Comparison of ENCODE assay signal across 19 cellular contexts in the genomic region with DNA sequence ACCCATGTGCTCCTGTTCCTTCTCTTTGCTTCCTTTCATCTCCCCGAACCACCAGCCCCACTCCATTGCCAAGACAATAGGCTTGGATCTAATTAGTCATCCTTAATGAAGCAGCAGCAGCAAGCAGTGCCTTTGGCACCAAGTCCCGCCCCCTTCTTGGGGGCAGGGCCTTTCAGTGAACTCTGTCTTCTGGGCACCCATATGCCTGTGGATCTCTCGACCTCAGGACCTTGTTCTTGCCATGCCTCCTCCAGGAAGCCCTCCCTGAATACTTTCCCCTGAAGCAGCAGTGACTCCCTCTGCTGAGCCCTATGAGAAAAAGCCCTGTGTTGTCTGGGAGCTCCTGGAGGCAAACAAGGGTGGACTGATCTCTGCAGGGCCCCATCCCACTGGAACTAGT. TPM values are rescaled to one million over a fixed set of nuclear protein-coding genes. Genes with fewer than 3 reads are reported as not detected.
DNase-seq lines count a peak whose midpoint lies in the region; ATAC-seq, FAIRE-seq and TF ChIP-seq lines count a peak whose summit lies in the region.
"Had no signal": no experiment of that assay in that cellular context is flagged by ENCODE, and none has a peak within 500 bp of the region (broad histone marks: within the 10 kb centered on the region; RNA-seq: fewer than 3 reads in every experiment).

No MANE protein-coding gene starts in this region.

- no peak for ATAC-seq in HepG2
- ATAC-seq in right lobe of liver, result no peak
- ATAC-seq in HG02759 (IDR thresholded peaks at IDR 0.05; ENCODE audit: unreplicated experiment), result no peak
- no peak for ATAC-seq in GM19023 (IDR thresholded peaks at IDR 0.05; ENCODE audit: unreplicated experiment)
- ATAC-seq: GM23338 had no signal

- WGBS in HepG2 (ENCODE audit: low lambda C conversion rate), result 89% methylated on average over 3 of the region's 3 CpGs
- WGBS in right lobe of liver (ENCODE audit: insufficient coverage, low coverage, low lambda C conversion rate, missing lambda C conversion rate), result 58% methylated on average over 2 of the region's 3 CpGs

- CTCF ChIA-PET in HepG2 (lab: Yijun Ruan, JAX; ENCODE audit: low intra/inter-chr PET ratio, low total read pairs), result no interaction called here

- no peak overlapping the region for H2AFZ ChIP-seq in HepG2 (ENCODE audit: low read length)
- H2AFZ ChIP-seq: GM23338 had no signal

- TF ChIP-seq POLR2A in HepG2 (IDR thresholded peaks at IDR 0.05; ENCODE audit: insufficient read depth in 1 of 2, low read depth in 2 of 2, low read length in 2 of 2), result no peak
- no peak for TF ChIP-seq POLR2A in right lobe of liver (IDR thresholded peaks at IDR 0.05)

- no peak overlapping the region for H3K27ac ChIP-seq in HepG2 (ENCODE audit: extremely low read length, insufficient read depth, low read length)
- no peak overlapping the region for H3K27ac ChIP-seq in right lobe of liver

- DNase-seq in HepG2 (ENCODE audit: low spot score), result no peak
- DNase-seq in right lobe of liver, result no peak
- DNase-seq in RPMI7951 (ENCODE audit: low read depth), result peak; percentile 57
- peak; percentile 28 for DNase-seq in iPS-NIHi7 (ENCODE audit: extremely low spot score)
- DNase-seq in amniotic stem cell (lab: John Stamatoyannopoulos, UW), result no peak
- no peak for DNase-seq in GM10266 (ENCODE audit: extremely low spot score)
- DNase-seq: AML-193; Calu3; CD4-positive, CD25-positive, alpha-beta regulatory T cell; NCI-H1092; NCI-H2107; NCI-H345; NCI-H526 treated with DMSO at 0.1 percent for 48 hours; SHP77 treated with DMSO at 0.1 percent for 48 hours had no signal

- BruUV-seq in HepG2 (replicated peaks; lab: Mats Ljungman, UMichigan), result no TSS peak

- POLR2A ChIA-PET in HepG2 (lab: Yijun Ruan, JAX), result no interaction called here

- H3K9me3 ChIP-seq in HepG2 (ENCODE audit: low read length) (no peaks in the 10 kb centered on the region), right lobe of liver (no peaks in the 10 kb centered on the region)

- no peak overlapping the region for H3K4me2 ChIP-seq in HepG2 (ENCODE audit: low read depth, low read length)
- H3K4me2 ChIP-seq: GM23338 had no signal

- FAIRE-seq in HepG2 (lab: Jason Lieb, UNC), result no peak
- FAIRE-seq: G401.6, GM12892 had no signal

- no peak overlapping the region for H3K9ac ChIP-seq in HepG2 (ENCODE audit: insufficient read depth, low read depth, low read length)

- TF ChIP-seq CTCF in HepG2 (CRISPR knock-in tag; IDR thresholded peaks at IDR 0.05) (no peak), right lobe of liver (IDR thresholded peaks at IDR 0.05) (no peak), GM10266 (IDR thresholded peaks at IDR 0.05; ENCODE audit: control insufficient read depth, insufficient read depth, low read depth, missing control alignments) (no peak)

- H3K79me2 ChIP-seq in HepG2 (ENCODE audit: insufficient read depth, low read length), result peaks cover 14% of the 10 kb centered on the region

- intact Hi-C loops in HepG2 (cut with micrococcal nuclease; ENCODE audit: unreplicated experiment), result no loop called here
- intact Hi-C loops in right lobe of liver (cut with DNase I), result no loop called here

- H3K4me1 ChIP-seq in HepG2 (ENCODE audit: insufficient read depth, low read length) (peaks cover 11% of the 10 kb centered on the region), right lobe of liver (peaks cover 0 to 11% (median 0%) of the 10 kb centered on the region in 4 donors)

- peaks cover 6 to 38% of the 10 kb centered on the region in 2 experiments; a peak in 4 of 5 replicates for H3K36me3 ChIP-seq in HepG2 (replicated peaks in 1 of 2; ENCODE audit: control insufficient read depth in 1 of 2, insufficient read depth in 2 of 2, low read length in 2 of 2)
- no peaks in the 10 kb centered on the region for H3K36me3 ChIP-seq in right lobe of liver

- TF ChIP-seq EP300 in HepG2 (IDR thresholded peaks at IDR 0.05; ENCODE audit: low read depth in 2 of 2, low read length in 2 of 2) (no peak), HepG2 (CRISPR knock-in tag; IDR thresholded peaks at IDR 0.05; ENCODE audit: borderline replicate concordance) (no peak)

- no peak overlapping the region for H3K4me3 ChIP-seq in HepG2 (replicated peaks in 1 of 3; ENCODE audit: insufficient read depth in 1 of 3, low read depth in 2 of 3, low read length in 3 of 3)
- no peak overlapping the region for H3K4me3 ChIP-seq in right lobe of liver
- H3K4me3 ChIP-seq: GM23338 had no signal

- H3K27me3 ChIP-seq in HepG2 (ENCODE audit: control insufficient read depth in 1 of 2, insufficient read depth in 2 of 2, low read length in 2 of 2) (no peaks in the 10 kb centered on the region), right lobe of liver (no peaks in the 10 kb centered on the region)

- TF ChIP-seq RAD21 in HepG2 (CRISPR knock-in tag; IDR thresholded peaks at IDR 0.05), result no peak

- H4K20me1 ChIP-seq in HepG2 (ENCODE audit: insufficient read depth, low read length), result peaks cover 17% of the 10 kb centered on the region

- in situ Hi-C loops in HepG2 (cut with HindIII; ENCODE audit: extremely low pct_ligation_motif_present, low pct_unique_long_range_greater_than_20kb), result loop anchor here (5.0 kb wide), 1 partner anchor 33 kb away; a partner anchor contains a TSS

TF ChIP-seq in HepG2, 621 proteins besides CTCF, POLR2A, EP300 and RAD21:
- no peak for TF ChIP-seq MYC (CRISPR knock-in tag; IDR thresholded peaks at IDR 0.05; ENCODE audit: borderline replicate concordance)
- peak; percentile 78 for TF ChIP-seq ZFP36 (IDR thresholded peaks at IDR 0.05; ENCODE audit: borderline replicate concordance, low read depth, low read length, partially characterized antibody)
- no peak for TF ChIP-seq ONECUT2 (CRISPR knock-in tag; IDR thresholded peaks at IDR 0.05)

RNA-seq across cellular contexts. Expression of a gene that starts 32.1 kb away (rescaled TPM):
- 5.7 and 10.7 TPM in 2 replicates for total RNA-seq in HepG2 (2016; rRNA removed; fragmentation: Illumina TruSeq; extraction: Trizol)
- total RNA-seq in HepG2 (2016; cell fraction: cytosol; rRNA removed; fragmentation: Illumina TruSeq; extraction: Trizol; ENCODE audit: low read depth), result 4.6 and 5.1 TPM in 2 replicates
- total RNA-seq in HepG2 (2016; cell fraction: insoluble cytoplasmic fraction; rRNA removed; fragmentation: Illumina TruSeq; extraction: Trizol), result 3.7 and 12.1 TPM in 2 replicates
- total RNA-seq in HepG2 (2016; cell fraction: membrane; rRNA removed; fragmentation: Illumina TruSeq; extraction: Trizol), result 3.3 and 3.8 TPM in 2 replicates
- total RNA-seq in HepG2 (2016; cell fraction: nucleus; rRNA removed; fragmentation: Illumina TruSeq; extraction: Trizol), result 20.3 and 20.6 TPM in 2 replicates
- polyA plus RNA-seq in HepG2 (2011; rRNA removed), result 28.8 and 37.7 TPM in 2 replicates
- 7.4 and 13.6 TPM in 2 replicates for polyA plus RNA-seq in HepG2 (2011; cell fraction: cytosol; rRNA removed)
- polyA plus RNA-seq in HepG2 (2011; cell fraction: nucleus; rRNA removed), result 250 and 318 TPM in 2 replicates
- 17.9 and 20.3 TPM in 2 replicates for polyA plus RNA-seq in HepG2 (2012)
- 0.35 and 0.64 TPM in 2 replicates for polyA plus RNA-seq in HepG2 (2016; cell fraction: cytosol; fragmentation: Illumina TruSeq; extraction: Trizol; ENCODE audit: low read depth)
- 5.4 and 7.1 TPM in 2 replicates for polyA plus RNA-seq in HepG2 (2016; cell fraction: insoluble cytoplasmic fraction; fragmentation: Illumina TruSeq; extraction: Trizol; ENCODE audit: low read depth)
- polyA plus RNA-seq in HepG2 (2016; cell fraction: membrane; fragmentation: Illumina TruSeq; extraction: Trizol; ENCODE audit: low read depth), result 0.76 and 0.94 TPM in 2 replicates
- 83.1 and 89.4 TPM in 2 replicates for polyA plus RNA-seq in HepG2 (2016; cell fraction: nucleus; fragmentation: Illumina TruSeq; extraction: Trizol; ENCODE audit: insufficient read depth, low read depth)
- 41.7 and 126 TPM in 2 replicates for polyA minus RNA-seq in HepG2 (2011; rRNA and poly(A)+ RNA removed; ENCODE audit: low replicate concordance)
- polyA minus RNA-seq in HepG2 (2011; cell fraction: cytosol; rRNA and poly(A)+ RNA removed), result 13.5 and 20.6 TPM in 2 replicates
- 85.9 and 99.9 TPM in 2 replicates for polyA minus RNA-seq in HepG2 (2011; cell fraction: nucleus; rRNA and poly(A)+ RNA removed)
- total RNA-seq in right lobe of liver, result 1 to 10 TPM; 4.6 to 7.3 (median 5.4) TPM
- 9.1 and 9.4 TPM in 2 replicates for total RNA-seq in RPMI7951 (2014; rRNA removed; shearing (Covaris generic))
- polyA plus RNA-seq: CD4-positive, CD25-positive, alpha-beta regulatory T cell had no signal

RNA-seq across cellular contexts. Expression of a gene that starts 36.0 kb away (rescaled TPM):
- total RNA-seq in HepG2 (2016; rRNA removed; fragmentation: Illumina TruSeq; extraction: Trizol) (1.6 and 4.7 TPM in 2 replicates), right lobe of liver (1 to 10 TPM in 5 of 6 experiments, under 1 TPM in 1; 0.81 to 5.4 (median 1.6) TPM)
- total RNA-seq in HepG2 (2016; cell fraction: cytosol; rRNA removed; fragmentation: Illumina TruSeq; extraction: Trizol; ENCODE audit: low read depth), result 2.8 and 3.4 TPM in 2 replicates
- total RNA-seq in HepG2 (2016; cell fraction: insoluble cytoplasmic fraction; rRNA removed; fragmentation: Illumina TruSeq; extraction: Trizol), result 1.8 and 4.7 TPM in 2 replicates
- 4.0 and 4.2 TPM in 2 replicates for total RNA-seq in HepG2 (2016; cell fraction: membrane; rRNA removed; fragmentation: Illumina TruSeq; extraction: Trizol)
- total RNA-seq in HepG2 (2016; cell fraction: nucleus; rRNA removed; fragmentation: Illumina TruSeq; extraction: Trizol), result 5.4 TPM in 2 replicates
- polyA plus RNA-seq in HepG2 (2011; rRNA removed), result 2.5 and 3.5 TPM in 2 replicates
- polyA plus RNA-seq in HepG2 (2011; cell fraction: cytosol; rRNA removed), result 2.1 and 3.1 TPM in 2 replicates
- polyA plus RNA-seq in HepG2 (2011; cell fraction: nucleus; rRNA removed), result 12.5 and 18.1 TPM in 2 replicates
- polyA plus RNA-seq in HepG2 (2012), result 1.0 and 2.7 TPM in 2 replicates
- polyA plus RNA-seq in HepG2 (2016; cell fraction: cytosol; fragmentation: Illumina TruSeq; extraction: Trizol; ENCODE audit: low read depth), result 0.36 and 0.55 TPM in 2 replicates
- polyA plus RNA-seq in HepG2 (2016; cell fraction: insoluble cytoplasmic fraction; fragmentation: Illumina TruSeq; extraction: Trizol; ENCODE audit: low read depth), result 1.4 TPM in 2 replicates
- 0.68 and 0.80 TPM in 2 replicates for polyA plus RNA-seq in HepG2 (2016; cell fraction: membrane; fragmentation: Illumina TruSeq; extraction: Trizol; ENCODE audit: low read depth)
- polyA plus RNA-seq in HepG2 (2016; cell fraction: nucleus; fragmentation: Illumina TruSeq; extraction: Trizol; ENCODE audit: insufficient read depth, low read depth), result 14.8 and 15.4 TPM in 2 replicates
- polyA minus RNA-seq in HepG2 (2011; rRNA and poly(A)+ RNA removed; ENCODE audit: low replicate concordance), result 7.0 and 19.1 TPM in 2 replicates
- 1.7 and 2.0 TPM in 2 replicates for polyA minus RNA-seq in HepG2 (2011; cell fraction: cytosol; rRNA and poly(A)+ RNA removed)
- 5.2 and 7.6 TPM in 2 replicates for polyA minus RNA-seq in HepG2 (2011; cell fraction: nucleus; rRNA and poly(A)+ RNA removed)
- 4.2 and 5.1 TPM in 2 replicates for total RNA-seq in RPMI7951 (2014; rRNA removed; shearing (Covaris generic))

Comparison
In these comparisons a context has a peak if more than half of its experiments do, and no peak if none do; other contexts are left out.
1. DNase-seq: peak in RPMI7951 (single experiment) and iPS-NIHi7 (single experiment); none in HepG2 (single experiment), right lobe of liver (0 of 3), amniotic stem cell (single experiment) and GM10266 (single experiment).